In genomic region chr7:25849361-25850184, GRCh38 we compare ENCODE assay signal across 2 cellular contexts.
TF ChIP-seq lines count a peak whose summit lies in the region.

No MANE protein-coding gene starts in this region.

TF ChIP-seq in SK-N-SH, 30 proteins besides CTCF, POLR2A, EP300 and RAD21 (continued from another document):
- TF ChIP-seq USF1 (IDR thresholded peaks at IDR 0.05; ENCODE audit: borderline replicate concordance, low read depth) = no peak
- TF ChIP-seq FOXJ3 (CRISPR knock-in tag; IDR thresholded peaks at IDR 0.05) = no peak
- no peak for TF ChIP-seq FOXM1 (IDR thresholded peaks at IDR 0.05; ENCODE audit: low read depth)

TF ChIP-seq in GM23338, 12 proteins besides CTCF, POLR2A, EP300 and RAD21 (continued from another document):
- TF ChIP-seq REST (IDR thresholded peaks at IDR 0.05; ENCODE audit: unreplicated experiment) (no peak), STAT1 (IDR thresholded peaks at IDR 0.05; ENCODE audit: unreplicated experiment) (no peak), JUNB (IDR thresholded peaks at IDR 0.05; ENCODE audit: unreplicated experiment) (no peak), ZNF114 (CRISPR knock-in tag; IDR thresholded peaks at IDR 0.05) (no peak), ETS1 (IDR thresholded peaks at IDR 0.05) (no peak), CREB1 (CRISPR knock-in tag; IDR thresholded peaks at IDR 0.05; ENCODE audit: low read depth) (no peak)
